9 cellular contexts compared by ENCODE assay signal in genomic region chr2:236731767-236732580, GRCh38.
DNase-seq lines count a peak whose midpoint lies in the region; ATAC-seq and TF ChIP-seq lines count a peak whose summit lies in the region.
"Had no signal": no experiment of that assay in that cellular context is flagged by ENCODE, and none has a peak within 500 bp of the region (broad histone marks: within the 10 kb centered on the region; RNA-seq: fewer than 3 reads in every experiment).

No MANE protein-coding gene starts in this region.

- WGBS in right cardiac atrium, result 53% methylated on average over 12 of the region's 12 CpGs
- 66% methylated on average over 12 of the region's 12 CpGs for WGBS in smooth muscle cell (ENCODE audit: low lambda C conversion rate)

- no peaks in the 10 kb centered on the region for H3F3A ChIP-seq in smooth muscle cell (ENCODE audit: low read depth)

- no peaks in the 10 kb centered on the region for H3K79me2 ChIP-seq in smooth muscle cell (ENCODE audit: low read depth)

- H3K36me3 ChIP-seq in ascending aorta (no peaks in the 10 kb centered on the region), smooth muscle cell (ENCODE audit: low read depth) (no peaks in the 10 kb centered on the region)

- ATAC-seq in right cardiac atrium, result peak; percentile 93 to 95

- H3K4me2 ChIP-seq in smooth muscle cell, result no peak overlapping the region

- peak; percentile 88 for DNase-seq in G401 (ENCODE audit: low spot score)
- DNase-seq in ascending aorta (ENCODE audit: low spot score in 2 of 2), result peak; percentile 46 to 88
- DNase-seq in right cardiac atrium, result peak; percentile 84 to 92 (median 86)
- DNase-seq in smooth muscle cell (lab: John Stamatoyannopoulos, UW; ENCODE audit: unreplicated experiment), result no peak
- no peak for DNase-seq in dedifferentiated amniotic fluid mesenchymal stem cell (ENCODE audit: extremely low spot score)
- no peak for DNase-seq in erythroblast (lab: John Stamatoyannopoulos, UW)
- no peak for DNase-seq in activated CD4-positive, alpha-beta T cell treated with anti-CD3 and anti-CD28 coated beads, Interleukin-2, amount 50 U/mL, for 4 hours
- DNase-seq in activated naive CD4-positive, alpha-beta T cell (lab: John Stamatoyannopoulos, UW), result no peak
- DNase-seq: activated CD4-positive, CD25-positive, alpha-beta regulatory T cell had no signal

- intact Hi-C loops in ascending aorta (cut with DNase I), result loop anchor here (1.0 to 5.0 kb wide), 4 partner anchors 45 to 155 kb away; no protein-coding TSS in a partner anchor
- intact Hi-C loops in right cardiac atrium (cut with DNase I), result no loop called here

- no peak overlapping the region for H2AFZ ChIP-seq in smooth muscle cell (ENCODE audit: low read depth)

- H3K4me1 ChIP-seq in ascending aorta (peaks cover 0 to 10% of the 10 kb centered on the region in 2 donors), right cardiac atrium (ENCODE audit: control insufficient read depth, insufficient read depth, low read length) (peaks cover 9% of the 10 kb centered on the region), smooth muscle cell (ENCODE audit: low read depth) (no peaks in the 10 kb centered on the region)

- H3K4me3 ChIP-seq in ascending aorta (no peak overlapping the region), right cardiac atrium (ENCODE audit: low read length) (no peak overlapping the region), smooth muscle cell (no peak overlapping the region)

- H4K20me1 ChIP-seq in smooth muscle cell (ENCODE audit: low read depth), result no peaks in the 10 kb centered on the region

- no peak for TF ChIP-seq CTCF in ascending aorta (IDR thresholded peaks at IDR 0.05)
- TF ChIP-seq CTCF in smooth muscle cell (IDR thresholded peaks at IDR 0.05; ENCODE audit: borderline replicate concordance, insufficient read depth, poor library complexity, severe bottlenecking), result no peak

- no peak for TF ChIP-seq POLR2A in erythroblast (IDR thresholded peaks at IDR 0.05; ENCODE audit: low read length)

- H3K27me3 ChIP-seq in ascending aorta (no peaks in the 10 kb centered on the region), right cardiac atrium (ENCODE audit: control insufficient read depth, insufficient read depth) (no peaks in the 10 kb centered on the region), smooth muscle cell (ENCODE audit: low read depth) (no peaks in the 10 kb centered on the region)

- no peak overlapping the region for H3K9ac ChIP-seq in smooth muscle cell (ENCODE audit: low read depth)

- H3K27ac ChIP-seq in ascending aorta (peak overlapping the region; percentile 42 to 61), right cardiac atrium (ENCODE audit: low read length) (peak overlapping the region; percentile 28), smooth muscle cell (ENCODE audit: low read depth) (peak overlapping the region; percentile 61)

- in situ Hi-C loops in G401 (cut with HindIII; ENCODE audit: low sequenced_read_pairs), result no loop called here

- H3K9me3 ChIP-seq in ascending aorta, result no peaks in the 10 kb centered on the region
- H3K9me3 ChIP-seq in right cardiac atrium (ENCODE audit: control insufficient read depth, low read length), result no peaks in the 10 kb centered on the region
- H3K9me3 ChIP-seq in smooth muscle cell (replicated peaks; ENCODE audit: low read depth), result no peaks in the 10 kb centered on the region

Comparison
In these comparisons a context has a peak if more than half of its experiments do, and no peak if none do; other contexts are left out.
1. DNase-seq: peak in G401 (single experiment), ascending aorta (2 of 2) and right cardiac atrium (3 of 3); none in smooth muscle cell (single experiment), dedifferentiated amniotic fluid mesenchymal stem cell (single experiment), erythroblast (0 of 2), activated CD4-positive, alpha-beta T cell treated with anti-CD3 and anti-CD28 coated beads, Interleukin-2, amount 50 U/mL, for 4 hours (0 of 2) and activated naive CD4-positive, alpha-beta T cell (0 of 4).
2. Peak in every context shown above with its lines, with median percentiles within 50 percentile points of each other: H3K27ac ChIP-seq.